In the genomic region with DNA sequence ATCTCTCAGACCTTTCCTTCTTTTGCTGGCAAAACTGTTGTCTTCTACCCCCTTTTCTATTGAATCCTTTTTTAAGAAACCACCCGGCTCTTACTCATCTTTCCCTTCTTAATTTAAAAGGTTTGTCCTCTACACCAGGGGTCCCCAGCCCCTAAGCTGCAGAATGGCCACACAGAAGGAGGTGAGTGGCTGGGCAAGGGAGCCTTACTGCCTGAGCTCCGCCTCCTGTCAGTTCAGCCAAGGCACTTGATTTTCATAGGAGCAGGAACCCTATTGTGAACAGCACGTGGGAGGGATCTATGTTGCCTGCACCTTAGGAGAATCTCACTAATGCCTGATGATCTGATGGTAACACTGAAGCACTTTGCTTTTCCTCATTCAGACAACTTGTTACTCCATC, we compare ENCODE assay signal across 27 cellular contexts.
DNase-seq lines count a peak whose midpoint lies in the region; ATAC-seq, FAIRE-seq and TF ChIP-seq lines count a peak whose summit lies in the region.
"Had no signal": no experiment of that assay in that cellular context is flagged by ENCODE, and none has a peak within 500 bp of the region (broad histone marks: within the 10 kb centered on the region; RNA-seq: fewer than 3 reads in every experiment).

No MANE protein-coding gene starts in this region.

- H4K8ac ChIP-seq in IMR-90 (ENCODE audit: low read depth in 2 of 2, low read length in 2 of 2) (no peak overlapping the region; a peak in 1 of 4 replicates), H1 (ENCODE audit: extremely low read depth, insufficient read depth, low read length) (no peak overlapping the region), mesenchymal stem cell (ENCODE audit: low read length) (peak overlapping the region; percentile 37)

- peak; percentile 72 for FAIRE-seq in H1 (lab: Jason Lieb, UNC)
- FAIRE-seq: HepG2 had no signal

- H2BK20ac ChIP-seq in IMR-90 (ENCODE audit: low read depth, low read length): no peak overlapping the region
- H2BK20ac ChIP-seq in H1 (ENCODE audit: low read length): no peak overlapping the region

- H2AFZ ChIP-seq in IMR-90 (replicated peaks; ENCODE audit: low read length, poor library complexity) (no peak overlapping the region), H1 (ENCODE audit: low read length) (no peak overlapping the region), mesenchymal stem cell (ENCODE audit: low read depth, low read length) (no peak overlapping the region)

- H3K14ac ChIP-seq in IMR-90 (replicated peaks; ENCODE audit: low read depth, low read length) (peak overlapping the region; percentile 71; the same call in 1 of the 2 replicates), H1 (ENCODE audit: insufficient read length) (no peak overlapping the region), mesenchymal stem cell (ENCODE audit: low read length in 2 of 2) (no peak overlapping the region)

- H3K4me2 ChIP-seq in IMR-90 (ENCODE audit: low read depth, low read length): no peak overlapping the region
- H3K4me2 ChIP-seq in H1 (ENCODE audit: insufficient read depth in 1 of 2, low read depth in 2 of 2, low read length in 2 of 2): no peak overlapping the region
- H3K4me2 ChIP-seq in mesenchymal stem cell (ENCODE audit: low read length, poor library complexity, severe bottlenecking): no peak overlapping the region

- no peak overlapping the region for H4K5ac ChIP-seq in IMR-90 (ENCODE audit: low read depth, low read length)
- no peak overlapping the region for H4K5ac ChIP-seq in H1 (ENCODE audit: insufficient read length, low read depth, low read length)

- H3K9ac ChIP-seq in IMR-90 (ENCODE audit: low read depth, low read length) (no peak overlapping the region), H1 (replicated peaks in 1 of 4; ENCODE audit: extremely low read depth in 1 of 4, low read depth in 3 of 4, low read length in 3 of 4) (no peak overlapping the region), mesenchymal stem cell (ENCODE audit: low read length) (no peak overlapping the region)

- H2AK5ac ChIP-seq in IMR-90 (ENCODE audit: low read depth, low read length) (no peak overlapping the region), H1 (ENCODE audit: low read depth, low read length) (no peak overlapping the region), mesenchymal stem cell (ENCODE audit: low read length, severe bottlenecking) (no peak overlapping the region)

- H2BK15ac ChIP-seq in IMR-90 (ENCODE audit: low read depth, low read length) (no peak overlapping the region), H1 (ENCODE audit: low read length) (no peak overlapping the region), mesenchymal stem cell (ENCODE audit: low read depth, poor library complexity, severe bottlenecking) (no peak overlapping the region)

- no peak for TF ChIP-seq RAD21 in IMR-90 (IDR thresholded peaks at IDR 0.05; ENCODE audit: low read length)
- peak; percentile 55 to 67 for TF ChIP-seq RAD21 in H1 (IDR thresholded peaks at IDR 0.05 in 1 of 2, conservative IDR thresholded peaks at IDR 0.05 in 1 of 2; ENCODE audit: low read depth in 2 of 2, low read length in 2 of 2)

- no peak overlapping the region for H3K27ac ChIP-seq in IMR-90 (ENCODE audit: insufficient read depth, low read length)
- H3K27ac ChIP-seq in H1 (ENCODE audit: low read depth, low read length): no peak overlapping the region
- no peak overlapping the region for H3K27ac ChIP-seq in mesenchymal stem cell (ENCODE audit: low read length, poor library complexity, severe bottlenecking)
- no peak overlapping the region for H3K27ac ChIP-seq in tibial nerve
- H3K27ac ChIP-seq: SJSA1 had no signal

- dilution Hi-C loops in IMR-90 (cut with HindIII; ENCODE audit: low sequenced_read_pairs, unreplicated experiment): no loop called here

- H3K56ac ChIP-seq in IMR-90 (ENCODE audit: extremely low read depth, insufficient read depth, low read length) (no peak overlapping the region), H1 (replicated peaks; ENCODE audit: insufficient read length, low read depth, low read length) (no peak overlapping the region)

- H3K9me1 ChIP-seq in IMR-90 (ENCODE audit: insufficient read depth, low read length): no peaks in the 10 kb centered on the region

- no peak overlapping the region for H3K18ac ChIP-seq in IMR-90 (ENCODE audit: low read depth, low read length)
- H3K18ac ChIP-seq in H1 (ENCODE audit: extremely low read depth, low read length): no peak overlapping the region
- no peak overlapping the region for H3K18ac ChIP-seq in mesenchymal stem cell (ENCODE audit: low read depth in 1 of 2, low read length in 2 of 2)

- no peaks in the 10 kb centered on the region for H3K23me2 ChIP-seq in H1 (ENCODE audit: low read depth, low read length)

- H3K79me1 ChIP-seq in IMR-90 (ENCODE audit: low read depth in 1 of 2, low read length in 2 of 2): no peaks in the 10 kb centered on the region
- H3K79me1 ChIP-seq in H1 (ENCODE audit: low read depth, low read length): no peaks in the 10 kb centered on the region
- no peaks in the 10 kb centered on the region for H3K79me1 ChIP-seq in mesenchymal stem cell (replicated peaks; ENCODE audit: low read length, poor library complexity, severe bottlenecking)

- TF ChIP-seq EP300 in H1 (IDR thresholded peaks at IDR 0.05; ENCODE audit: borderline replicate concordance in 1 of 2, low read depth in 2 of 2, low read length in 2 of 2): no peak
- TF ChIP-seq EP300 in tibial nerve (IDR thresholded peaks at IDR 0.05): no peak

- 100% methylated on average over 1 of the region's 3 CpGs; no CpG with 5 or more reads in 1 of the 2 experiments for WGBS in IMR-90 (ENCODE audit: extremely low coverage in 2 of 2, insufficient read length in 1 of 2), 2 experiments
- whole genome bisulfite sequencing in H1 (ENCODE audit: extremely low coverage in 1 of 2, insufficient coverage in 1 of 2, insufficient read length in 1 of 2, insufficient replicate concordance in 2 of 2, low coverage in 1 of 2, low lambda C conversion rate in 2 of 2, missing lambda C conversion rate in 1 of 2), 2 experiments: 60% methylated on average over 3 of the region's 3 CpGs; no CpG with 5 or more reads in 1 of the 2 experiments
- WGBS in mesenchymal stem cell: 88% methylated on average over 3 of the region's 3 CpGs
- 65 to 68% methylated on average over 3 of the region's 3 CpGs for WGBS in tibial nerve, 2 donors

- CTCF ChIA-PET in IMR-90 (lab: Yijun Ruan, JAX): no interaction called here
- CTCF ChIA-PET in H1 (lab: Charles Lee; ENCODE audit: partially characterized antibody): interaction anchor here (0.6 to 1.7 kb wide), 5 partner anchors 13 to 494 kb away, joined by 3 to 7 read pairs (median 3); no protein-coding TSS in a partner anchor

- POLR2A ChIA-PET in IMR-90 (lab: Charles Lee; ENCODE audit: unreplicated experiment): no interaction called here
- POLR2A ChIA-PET in H1 (lab: Charles Lee; ENCODE audit: partially characterized antibody): no interaction called here

- BruUV-seq in IMR-90 (replicated peaks; lab: Mats Ljungman, UMichigan): no TSS peak

- no peak for TF ChIP-seq CTCF in IMR-90 (conservative IDR thresholded peaks at IDR 0.05; ENCODE audit: low read depth, low read length)
- TF ChIP-seq CTCF in H1 (IDR thresholded peaks at IDR 0.05; ENCODE audit: control extremely low read depth in 1 of 3, insufficient read depth in 1 of 3, low read depth in 1 of 3, low read length in 3 of 3): peak in 2 of 3 experiments; percentile 22 to 37; a peak in 2 of 4 replicates
- TF ChIP-seq CTCF in tibial nerve (IDR thresholded peaks at IDR 0.05): no peak

- intact Hi-C loops in IMR-90 (cut with micrococcal nuclease): no loop called here

- no peak overlapping the region for H3K4ac ChIP-seq in IMR-90 (ENCODE audit: low read depth, low read length)
- no peak overlapping the region for H3K4ac ChIP-seq in H1 (replicated peaks; ENCODE audit: insufficient read length, low read depth, low read length)
- no peak overlapping the region for H3K4ac ChIP-seq in mesenchymal stem cell (ENCODE audit: low read depth in 1 of 2, low read length in 2 of 2)

- no peak overlapping the region for H4K91ac ChIP-seq in IMR-90 (ENCODE audit: insufficient read depth, low read depth, low read length)
- H4K91ac ChIP-seq in H1 (replicated peaks; ENCODE audit: insufficient read length, low read length): no peak overlapping the region
- H4K91ac ChIP-seq in mesenchymal stem cell (ENCODE audit: low read length): peak overlapping the region; percentile 39

- H2AK9ac ChIP-seq in IMR-90 (replicated peaks; ENCODE audit: low read depth, low read length, poor library complexity): no peak overlapping the region

- ATAC-seq in IMR-90 (ENCODE audit: low read depth): no peak
- ATAC-seq: HepG2 had no signal

- no peaks in the 10 kb centered on the region for H3K4me1 ChIP-seq in IMR-90 (ENCODE audit: control insufficient read depth, insufficient read depth, low read length)
- no peaks in the 10 kb centered on the region for H3K4me1 ChIP-seq in H1 (replicated peaks in 1 of 4; ENCODE audit: control insufficient read depth in 3 of 4, insufficient read depth in 4 of 4, low read length in 3 of 4)
- H3K4me1 ChIP-seq in mesenchymal stem cell (ENCODE audit: control insufficient read depth, insufficient read depth, low read depth, low read length): no peaks in the 10 kb centered on the region
- H3K4me1 ChIP-seq in tibial nerve: no peaks in the 10 kb centered on the region
- H3K4me1 ChIP-seq: SJSA1 had no signal

- H2BK12ac ChIP-seq in H1 (ENCODE audit: low read depth, low read length): no peak overlapping the region
- H2BK12ac ChIP-seq in mesenchymal stem cell (ENCODE audit: low read length in 2 of 2): no peak overlapping the region

- H4K20me1 ChIP-seq in IMR-90 (ENCODE audit: insufficient read depth, low read length) (no peaks in the 10 kb centered on the region), H1 (replicated peaks in 1 of 2; ENCODE audit: control insufficient read depth in 1 of 2, insufficient read depth in 2 of 2, low read length in 2 of 2) (no peaks in the 10 kb centered on the region)

- H3K36me3 ChIP-seq in IMR-90 (ENCODE audit: control insufficient read depth, insufficient read depth, low read length): no peaks in the 10 kb centered on the region
- no peaks in the 10 kb centered on the region for H3K36me3 ChIP-seq in H1 (ENCODE audit: control insufficient read depth in 2 of 4, insufficient read depth in 4 of 4, low read length in 3 of 4)
- H3K36me3 ChIP-seq in mesenchymal stem cell (ENCODE audit: control insufficient read depth in 1 of 2, insufficient read depth in 2 of 2, low read depth in 1 of 2, low read length in 2 of 2): no peaks in the 10 kb centered on the region
- no peaks in the 10 kb centered on the region for H3K36me3 ChIP-seq in tibial nerve
- H3K36me3 ChIP-seq: MG63, SJSA1 had no signal

- H3K9me3 ChIP-seq in IMR-90 (ENCODE audit: control insufficient read depth, insufficient read depth, low read length) (peaks cover 4% of the 10 kb centered on the region), H1 (ENCODE audit: insufficient read depth in 2 of 2, low read depth in 1 of 2, low read length in 1 of 2) (no peaks in the 10 kb centered on the region; a peak in 1 of 4 replicates), mesenchymal stem cell (ENCODE audit: control insufficient read depth, low read length) (no peaks in the 10 kb centered on the region), tibial nerve (no peaks in the 10 kb centered on the region)
- H3K9me3 ChIP-seq: MG63 had no signal

- no peaks in the 10 kb centered on the region for H3K79me2 ChIP-seq in H1 (ENCODE audit: control insufficient read depth in 1 of 2, insufficient read depth in 2 of 2, low read length in 2 of 2)

- no peak overlapping the region for H3K4me3 ChIP-seq in IMR-90 (ENCODE audit: insufficient read depth, low read depth, low read length)
- no peak overlapping the region for H3K4me3 ChIP-seq in H1 (ENCODE audit: extremely low read depth in 1 of 4, insufficient read depth in 2 of 4, low read depth in 3 of 4, low read length in 4 of 4)
- no peak overlapping the region for H3K4me3 ChIP-seq in mesenchymal stem cell (ENCODE audit: insufficient read depth in 1 of 2, low read depth in 1 of 2, low read length in 2 of 2)
- no peak overlapping the region for H3K4me3 ChIP-seq in tibial nerve
- H3K4me3 ChIP-seq: MG63, SJSA1 had no signal

- H3K23ac ChIP-seq in IMR-90 (ENCODE audit: low read depth, low read length): no peak overlapping the region
- no peak overlapping the region for H3K23ac ChIP-seq in H1 (ENCODE audit: insufficient read length)
- no peak overlapping the region for H3K23ac ChIP-seq in mesenchymal stem cell (ENCODE audit: low read length in 2 of 2)

- no peak overlapping the region for H2BK5ac ChIP-seq in IMR-90 (ENCODE audit: low read depth, low read length, poor library complexity, severe bottlenecking)
- H2BK5ac ChIP-seq in H1 (ENCODE audit: low read depth, low read length): no peak overlapping the region
- H2BK5ac ChIP-seq in mesenchymal stem cell (ENCODE audit: low read depth, low read length, poor library complexity, severe bottlenecking): no peak overlapping the region

- H2BK120ac ChIP-seq in IMR-90 (ENCODE audit: low read depth, low read length): no peak overlapping the region; the same call in 1 of the 2 replicates
- H2BK120ac ChIP-seq in H1 (replicated peaks; ENCODE audit: low read depth, low read length): no peak overlapping the region
- H2BK120ac ChIP-seq in mesenchymal stem cell (ENCODE audit: low read depth, low read length): no peak overlapping the region

- H3K27me3 ChIP-seq in IMR-90 (ENCODE audit: control insufficient read depth, insufficient read depth, low read length) (no peaks in the 10 kb centered on the region), H1 (replicated peaks in 1 of 4; ENCODE audit: control insufficient read depth in 3 of 4, extremely low read depth in 1 of 4, insufficient read depth in 3 of 4, low read length in 3 of 4) (no peaks in the 10 kb centered on the region), mesenchymal stem cell (ENCODE audit: control insufficient read depth in 1 of 2, insufficient read depth in 1 of 2, low read length in 2 of 2) (no peaks in the 10 kb centered on the region), tibial nerve (no peaks in the 10 kb centered on the region)
- H3K27me3 ChIP-seq: MG63, SJSA1 had no signal

- DNase-seq in ELF-1 (ENCODE audit: low read depth, low spot score) (peak; percentile 8), IMR-90 (no peak), H1 (ENCODE audit: low read depth in 1 of 2, low spot score in 2 of 2) (peak in 1 of 2 experiments; percentile 13), mesenchymal stem cell (no peak), NCI-H2107 treated with DMSO at 0.1 percent for 48 hours (lab: John Stamatoyannopoulos, UW; ENCODE audit: unreplicated experiment) (no peak), tibial nerve (ENCODE audit: low spot score in 2 of 2) (no peak), KBM-7 (no peak), mucosa of gallbladder (ENCODE audit: low spot score) (no peak)
- DNase-seq: 8988T, ACHN, Calu3, DMS153, DND-41, GOT3, KG1, MG63, NCI-H1105 treated with DMSO at 0.1 percent for 48 hours, NCI-H146, NCI-H1930, NCI-H2107, NCI-H446, NCI-H524 treated with DMSO at 0.1 percent for 48 hours, NCI-H774, Right ventricle myocardium superior, RPMI8226 had no signal

- in situ Hi-C loops in IMR-90 (cut with MboI; ENCODE audit: low sequenced_read_pairs) (no loop called here), KBM-7 (cut with MboI; ENCODE audit: low pct_unique_long_range_greater_than_20kb, low sequenced_read_pairs) (no loop called here)

- TF ChIP-seq POLR2A in IMR-90 (IDR thresholded peaks at IDR 0.05; ENCODE audit: low read depth, low read length): no peak
- TF ChIP-seq POLR2A in H1 (IDR thresholded peaks at IDR 0.05; ENCODE audit: control extremely low read depth in 1 of 2, low read depth in 2 of 2, low read length in 2 of 2): no peak
- no peak for TF ChIP-seq POLR2A in tibial nerve (IDR thresholded peaks at IDR 0.05)

Comparison
In these comparisons a context has a peak if more than half of its experiments do, and no peak if none do; other contexts are left out.
1. CTCF ChIP-seq: peak in H1 (2 of 3); none in IMR-90 (single experiment) and tibial nerve (0 of 5).